ENCODE assay signal across 1 cellular context in the genomic region with DNA sequence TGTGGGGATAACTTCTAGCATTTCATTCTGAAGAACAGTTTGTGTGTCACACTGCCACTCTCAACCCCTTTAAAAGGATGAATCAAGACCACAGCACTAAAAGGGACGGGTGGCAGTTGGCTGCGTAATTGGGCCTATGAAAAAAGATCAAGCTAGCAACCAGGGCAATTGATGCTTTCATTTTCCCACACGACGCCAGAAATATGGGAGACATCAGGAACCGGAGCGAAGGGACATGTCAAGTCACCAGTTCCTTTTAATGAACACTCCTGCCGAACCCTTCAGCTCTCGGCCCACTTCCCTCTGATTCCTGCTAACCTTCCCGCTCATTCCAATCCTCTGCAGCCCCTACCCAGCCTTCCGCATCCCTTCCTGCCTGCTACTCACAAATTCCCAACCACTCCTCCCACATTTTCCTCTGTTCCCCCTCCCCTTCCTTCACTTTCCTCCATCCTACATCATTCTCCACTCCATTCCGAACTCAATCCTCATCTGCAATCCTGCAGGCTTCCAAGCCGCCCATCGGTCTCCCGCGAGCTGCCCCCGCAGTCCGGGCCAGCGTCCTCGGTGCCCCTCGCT.
TF ChIP-seq lines count a peak whose summit lies in the region.

No MANE protein-coding gene starts in this region.

TF ChIP-seq in IMR-90, 13 proteins besides CTCF, POLR2A, EP300 and RAD21 (continued from another document):
- TF ChIP-seq, protein P1, sequence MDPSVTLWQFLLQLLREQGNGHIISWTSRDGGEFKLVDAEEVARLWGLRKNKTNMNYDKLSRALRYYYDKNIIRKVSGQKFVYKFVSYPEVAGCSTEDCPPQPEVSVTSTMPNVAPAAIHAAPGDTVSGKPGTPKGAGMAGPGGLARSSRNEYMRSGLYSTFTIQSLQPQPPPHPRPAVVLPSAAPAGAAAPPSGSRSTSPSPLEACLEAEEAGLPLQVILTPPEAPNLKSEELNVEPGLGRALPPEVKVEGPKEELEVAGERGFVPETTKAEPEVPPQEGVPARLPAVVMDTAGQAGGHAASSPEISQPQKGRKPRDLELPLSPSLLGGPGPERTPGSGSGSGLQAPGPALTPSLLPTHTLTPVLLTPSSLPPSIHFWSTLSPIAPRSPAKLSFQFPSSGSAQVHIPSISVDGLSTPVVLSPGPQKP (IDR thresholded peaks at IDR 0.05; ENCODE audit: borderline replicate concordance, low read depth, low read length), result no peak
- no peak for TF ChIP-seq MAZ (IDR thresholded peaks at IDR 0.05; ENCODE audit: borderline replicate concordance, low read depth, low read length)
- TF ChIP-seq, protein P2, sequence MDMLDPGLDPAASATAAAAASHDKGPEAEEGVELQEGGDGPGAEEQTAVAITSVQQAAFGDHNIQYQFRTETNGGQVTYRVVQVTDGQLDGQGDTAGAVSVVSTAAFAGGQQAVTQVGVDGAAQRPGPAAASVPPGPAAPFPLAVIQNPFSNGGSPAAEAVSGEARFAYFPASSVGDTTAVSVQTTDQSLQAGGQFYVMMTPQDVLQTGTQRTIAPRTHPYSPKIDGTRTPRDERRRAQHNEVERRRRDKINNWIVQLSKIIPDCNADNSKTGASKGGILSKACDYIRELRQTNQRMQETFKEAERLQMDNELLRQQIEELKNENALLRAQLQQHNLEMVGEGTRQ (IDR thresholded peaks at IDR 0.05; ENCODE audit: low read depth, low read length), result no peak
- TF ChIP-seq RFX5 (IDR thresholded peaks at IDR 0.05; ENCODE audit: low read depth, low read length), result no peak
- TF ChIP-seq MXI1 (IDR thresholded peaks at IDR 0.05; ENCODE audit: borderline replicate concordance, low read depth, low read length), result no peak
- no peak for TF ChIP-seq SMC3 (IDR thresholded peaks at IDR 0.05; ENCODE audit: low read depth, low read length)
- no peak for TF ChIP-seq NFE2L2 (IDR thresholded peaks at IDR 0.05; ENCODE audit: low read depth, low read length)
- no peak for TF ChIP-seq BHLHE40 (IDR thresholded peaks at IDR 0.05; ENCODE audit: low read depth, low read length)
- TF ChIP-seq CEBPB (IDR thresholded peaks at IDR 0.05; ENCODE audit: low read depth, low read length), result no peak
TF ChIP-seq in IMR-90: peak in this region for 0.
